In genomic region chr3:49928511-49929017, GRCh38 we compare ENCODE assay signal across 8 cellular contexts. TPM values are rescaled to one million over a fixed set of nuclear protein-coding genes. Genes with fewer than 3 reads are reported as not detected.
DNase-seq lines count a peak whose midpoint lies in the region; ATAC-seq lines count a peak whose summit lies in the region.

No MANE protein-coding gene starts in this region.

- H3K4me1 Mint-ChIP-seq in T-helper 1 cell treated with Interleukin-12 subunit alpha and Interleukin-12 subunit beta and Interleukin-4 antibody, amounts not matched to agents 30 μg/mL and 1 μg/mL, for 36 hours (ENCODE audit: low read depth) = peaks cover 14% of the 10 kb centered on the region
- H3K4me1 Mint-ChIP-seq in activated T-helper 17 cell treated with anti-CD3 and anti-CD28 coated beads, Interleukin-2, amount 50 U/mL, for 72 hours = peaks cover 7% of the 10 kb centered on the region

- ATAC-seq in activated T-helper 17 cell treated with anti-CD3 and anti-CD28 coated beads, Interleukin-2, amount 50 U/mL, for 72 hours (replicated peaks) = no peak
- ATAC-seq in left lobe of liver = peak; percentile 35
- ATAC-seq in GM21737 (IDR thresholded peaks at IDR 0.05; ENCODE audit: unreplicated experiment) = no peak

- peak overlapping the region; percentile 81 for H3K4me3 Mint-ChIP-seq in T-helper 1 cell treated with Interleukin-12 subunit alpha and Interleukin-12 subunit beta and Interleukin-4 antibody, amounts not matched to agents 30 μg/mL and 1 μg/mL, for 36 hours
- H3K4me3 Mint-ChIP-seq in activated T-helper 17 cell treated with anti-CD3 and anti-CD28 coated beads, Interleukin-2, amount 50 U/mL, for 72 hours = peak overlapping the region; percentile 88

- no peaks in the 10 kb centered on the region for H3K9me3 ChIP-seq in stomach smooth muscle (ENCODE audit: control insufficient read depth in 2 of 2, low read length in 2 of 2)

- H3K27me3 ChIP-seq in stomach smooth muscle (ENCODE audit: control insufficient read depth in 1 of 2, insufficient read depth in 2 of 2, low read length in 2 of 2) = no peaks in the 10 kb centered on the region

- H3K9ac ChIP-seq in stomach smooth muscle (ENCODE audit: low read length in 2 of 2) = peak overlapping the region; percentile 29 to 47

- no peak overlapping the region for H3K27ac ChIP-seq in stomach smooth muscle (ENCODE audit: low read length)

- no peaks in the 10 kb centered on the region for H3K27me3 Mint-ChIP-seq in T-helper 1 cell treated with Interleukin-12 subunit alpha and Interleukin-12 subunit beta and Interleukin-4 antibody, amounts not matched to agents 30 μg/mL and 1 μg/mL, for 36 hours (ENCODE audit: low read depth)
- no peaks in the 10 kb centered on the region for H3K27me3 Mint-ChIP-seq in activated T-helper 17 cell treated with anti-CD3 and anti-CD28 coated beads, Interleukin-2, amount 50 U/mL, for 72 hours

- H3K4me3 ChIP-seq in stomach smooth muscle (ENCODE audit: low read length in 2 of 2) = peak overlapping the region in 1 of 2 donors; percentile 49

- H3K36me3 ChIP-seq in stomach smooth muscle (ENCODE audit: control insufficient read depth in 2 of 2, insufficient read depth in 2 of 2, low read length in 2 of 2) = no peaks in the 10 kb centered on the region

- H3K36me3 Mint-ChIP-seq in T-helper 1 cell treated with Interleukin-12 subunit alpha and Interleukin-12 subunit beta and Interleukin-4 antibody, amounts not matched to agents 30 μg/mL and 1 μg/mL, for 36 hours (ENCODE audit: low read depth) = peaks cover 4% of the 10 kb centered on the region
- no peaks in the 10 kb centered on the region for H3K36me3 Mint-ChIP-seq in activated T-helper 17 cell treated with anti-CD3 and anti-CD28 coated beads, Interleukin-2, amount 50 U/mL, for 72 hours (ENCODE audit: low read depth)

- H3K9me3 Mint-ChIP-seq in T-helper 1 cell treated with Interleukin-12 subunit alpha and Interleukin-12 subunit beta and Interleukin-4 antibody, amounts not matched to agents 30 μg/mL and 1 μg/mL, for 36 hours = no peaks in the 10 kb centered on the region
- H3K9me3 Mint-ChIP-seq in activated T-helper 17 cell treated with anti-CD3 and anti-CD28 coated beads, Interleukin-2, amount 50 U/mL, for 72 hours = no peaks in the 10 kb centered on the region

- H3K4me1 ChIP-seq in stomach smooth muscle (ENCODE audit: control insufficient read depth, insufficient read depth, low read length) = peaks cover 16% of the 10 kb centered on the region

- H3K27ac Mint-ChIP-seq in T-helper 1 cell treated with Interleukin-12 subunit alpha and Interleukin-12 subunit beta and Interleukin-4 antibody, amounts not matched to agents 30 μg/mL and 1 μg/mL, for 36 hours = no peak overlapping the region
- H3K27ac Mint-ChIP-seq in activated T-helper 17 cell treated with anti-CD3 and anti-CD28 coated beads, Interleukin-2, amount 50 U/mL, for 72 hours = peak overlapping the region; percentile 94

- no peak for DNase-seq in T-helper 1 cell
- DNase-seq in left lobe of liver (ENCODE audit: low spot score) = peak; percentile 57
- no peak for DNase-seq in 8988T
- no peak for DNase-seq in NOMO-1 treated with DMSO at 0.1 percent for 48 hours (lab: John Stamatoyannopoulos, UW; ENCODE audit: unreplicated experiment)

RNA-seq across cellular contexts. Expression of gene MON1A, which starts 1.0 kb away (rescaled TPM):
- 10 to 100 TPM in 1 of 2 donors, 1 to 10 TPM in 1; 4.6 to 15.8 TPM for total RNA-seq in activated T-helper 17 cell treated with anti-CD3 and anti-CD28 coated beads, Interleukin-2, amount 50 U/mL, for 72 hours
- 9.4 TPM for total RNA-seq in left lobe of liver

RNA-seq across cellular contexts. Expression of gene RBM6, which starts 11.4 kb away (rescaled TPM):
- total RNA-seq in activated T-helper 17 cell treated with anti-CD3 and anti-CD28 coated beads, Interleukin-2, amount 50 U/mL, for 72 hours = 10 to 100 TPM; 75.5 to 88.4 TPM
- total RNA-seq in left lobe of liver = 45.7 TPM

RNA-seq across cellular contexts. Expression of gene MST1R, which starts 24.9 kb away (rescaled TPM):
- under 1 TPM; 0.74 to 0.84 TPM for total RNA-seq in activated T-helper 17 cell treated with anti-CD3 and anti-CD28 coated beads, Interleukin-2, amount 50 U/mL, for 72 hours
- total RNA-seq in left lobe of liver = 1.3 TPM

RNA-seq across cellular contexts. Expression of gene CAMKV, which starts 58.9 kb away (rescaled TPM):
- total RNA-seq in activated T-helper 17 cell treated with anti-CD3 and anti-CD28 coated beads, Interleukin-2, amount 50 U/mL, for 72 hours = under 1 TPM; 0.15 to 0.34 TPM
- total RNA-seq in left lobe of liver = not detected
